Comparison of ENCODE assay signal across 22 cellular contexts in the genomic region with DNA sequence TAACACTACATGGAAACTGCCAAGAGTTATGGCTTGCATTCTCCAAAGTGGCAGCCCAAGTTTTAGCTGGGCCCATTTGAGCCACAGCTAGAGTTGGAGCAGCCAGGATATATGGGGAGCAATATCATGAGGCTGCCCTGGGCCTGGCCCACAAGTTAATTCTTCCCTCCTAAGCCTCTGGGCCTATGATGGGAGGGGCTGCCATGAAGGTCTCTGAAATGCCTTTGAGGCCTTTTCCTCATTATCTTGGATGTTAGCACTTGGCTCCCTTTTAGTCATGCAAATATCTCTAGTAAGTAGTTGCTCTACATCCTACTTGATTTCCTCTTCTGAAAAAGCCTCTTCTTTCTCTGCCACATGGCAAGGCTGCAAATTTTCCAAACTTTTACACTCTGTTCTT.
DNase-seq lines count a peak whose midpoint lies in the region; ATAC-seq and TF ChIP-seq lines count a peak whose summit lies in the region.
"Had no signal": no experiment of that assay in that cellular context is flagged by ENCODE, and none has a peak within 500 bp of the region (broad histone marks: within the 10 kb centered on the region; RNA-seq: fewer than 3 reads in every experiment).

No MANE protein-coding gene starts in this region.

- no peaks in the 10 kb centered on the region for H4K20me1 ChIP-seq in GM23338 (replicated peaks; ENCODE audit: insufficient read depth)
- H4K20me1 ChIP-seq: BLaER1 had no signal

- no peaks in the 10 kb centered on the region for H3K4me1 Mint-ChIP-seq in GM23338
- 0 out of 2 replicates have a peak, but pooled peaks cover 3% of the 10 kb centered on the region for H3K4me1 Mint-ChIP-seq in WTC11
- H3K4me1 Mint-ChIP-seq: CD14-positive monocyte; CD4-positive, alpha-beta memory T cell; CD4-positive, CD25-positive, alpha-beta regulatory T cell; CD8-positive, alpha-beta memory T cell had no signal

- H3K9me2 ChIP-seq in GM23338 (ENCODE audit: insufficient read depth), result peaks cover 28% of the 10 kb centered on the region

- peaks cover 10 to 12% of the 10 kb centered on the region in 2 donors for H3K9me3 ChIP-seq in breast epithelium
- H3K9me3 ChIP-seq: BE2C had no signal

- no peak overlapping the region for H3K4me2 ChIP-seq in GM23338
- H3K4me2 ChIP-seq: BLaER1 had no signal

- H3K4me3 Mint-ChIP-seq in GM23338 (no peak overlapping the region), WTC11 (no peak overlapping the region)
- H3K4me3 Mint-ChIP-seq: CD14-positive monocyte; CD4-positive, alpha-beta memory T cell; CD4-positive, CD25-positive, alpha-beta regulatory T cell; CD8-positive, alpha-beta memory T cell had no signal

- H3K27me3 ChIP-seq in GM23338 (ENCODE audit: insufficient read depth) (no peaks in the 10 kb centered on the region), breast epithelium (no peaks in the 10 kb centered on the region)
- H3K27me3 ChIP-seq: BE2C, BLaER1 had no signal

- H3K4me1 ChIP-seq in GM23338 (ENCODE audit: insufficient read depth) (no peaks in the 10 kb centered on the region), breast epithelium (no peaks in the 10 kb centered on the region)
- H3K4me1 ChIP-seq: BE2C, BLaER1 had no signal

- H3K4me3 ChIP-seq in GM23338 (no peak overlapping the region), foreskin fibroblast (ENCODE audit: low read depth in 1 of 2, low read length in 2 of 2) (no peak overlapping the region), breast epithelium (no peak overlapping the region)
- H3K4me3 ChIP-seq: BLaER1 had no signal

- no peak for ATAC-seq in GM23338
- ATAC-seq in WTC11, result peak; percentile 57
- no peak for ATAC-seq in HG03196 (IDR thresholded peaks at IDR 0.05; ENCODE audit: unreplicated experiment)

- H3K27ac Mint-ChIP-seq in GM23338 (no peak overlapping the region), WTC11 (no peak overlapping the region)
- H3K27ac Mint-ChIP-seq: CD14-positive monocyte; CD4-positive, alpha-beta memory T cell; CD8-positive, alpha-beta memory T cell had no signal

- CTCF ChIA-PET in WTC11 (lab: Charles Lee), result interaction anchor here (1.7 kb wide), 1 partner anchor 10 kb away, joined by 7 read pairs; no protein-coding TSS in a partner anchor

- DNase-seq in GM23338 (ENCODE audit: low spot score) (peak; percentile 21), WTC11 (ENCODE audit: low spot score) (no peak), foreskin fibroblast (no peak), breast epithelium (ENCODE audit: low spot score in 2 of 2) (no peak)
- DNase-seq: 8988T; ACHN; BE2C; C1 segment of cervical spinal cord; CD4-positive, alpha-beta memory T cell; CD4-positive, CD25-positive, alpha-beta regulatory T cell; CD8-positive, alpha-beta memory T cell; COR-L47; DMS 273 treated with DMSO at 0.1 percent for 48 hours; DMS153; DMS53; DMS79; DND-41; EL; GF-D8 had no signal

- H3K79me2 ChIP-seq in GM23338 (replicated peaks; ENCODE audit: insufficient read depth), result no peaks in the 10 kb centered on the region

- H3K9me3 Mint-ChIP-seq in GM23338 (peaks cover 37% of the 10 kb centered on the region), WTC11 (peaks cover 46% of the 10 kb centered on the region)

- no peak overlapping the region for H2AFZ ChIP-seq in GM23338

- TF ChIP-seq CTCF in GM23338 (conservative IDR thresholded peaks at IDR 0.05; ENCODE audit: low read depth in 2 of 2), result no peak
- no peak for TF ChIP-seq CTCF in WTC11 (IDR thresholded peaks at IDR 0.05)
- TF ChIP-seq CTCF in foreskin fibroblast (IDR thresholded peaks at IDR 0.05; ENCODE audit: low read depth, low read length), result no peak
- TF ChIP-seq CTCF in breast epithelium (IDR thresholded peaks at IDR 0.05), result no peak

- peaks cover 31% of the 10 kb centered on the region for H3K36me3 Mint-ChIP-seq in GM23338 (ENCODE audit: low read depth)
- H3K36me3 Mint-ChIP-seq in WTC11, result peaks cover 31% of the 10 kb centered on the region
- H3K36me3 Mint-ChIP-seq: CD14-positive monocyte; CD4-positive, alpha-beta memory T cell; CD4-positive, CD25-positive, alpha-beta regulatory T cell; CD8-positive, alpha-beta memory T cell had no signal

- no peaks in the 10 kb centered on the region for H3F3A ChIP-seq in GM23338 (replicated peaks; ENCODE audit: low read depth)

- POLR2A ChIA-PET in WTC11 (lab: Charles Lee), result no interaction called here

- H3K27me3 Mint-ChIP-seq in GM23338 (ENCODE audit: insufficient read depth, low read depth, poor library complexity) (peaks cover 2% of the 10 kb centered on the region), WTC11 (ENCODE audit: low read depth) (peaks cover 2% of the 10 kb centered on the region; the same call in 1 of the 2 replicates)
- H3K27me3 Mint-ChIP-seq: CD4-positive, CD25-positive, alpha-beta regulatory T cell had no signal

- intact Hi-C loops in breast epithelium (cut with DNase I; ENCODE audit: low total_unique reads), result no loop called here

- no peak overlapping the region for H3K27ac ChIP-seq in GM23338 (ENCODE audit: low read depth)
- H3K27ac ChIP-seq in breast epithelium, result no peak overlapping the region
- H3K27ac ChIP-seq: BLaER1 had no signal

- no peak for TF ChIP-seq POLR2A in breast epithelium (IDR thresholded peaks at IDR 0.05)

- H3K36me3 ChIP-seq in GM23338 (ENCODE audit: insufficient read depth) (0 out of 2 replicates have a peak, but pooled peaks cover 3% of the 10 kb centered on the region), breast epithelium (no peaks in the 10 kb centered on the region)
- H3K36me3 ChIP-seq: BE2C, BLaER1 had no signal

TF ChIP-seq in GM23338, 12 proteins besides CTCF, POLR2A, EP300 and RAD21 (continues in another document):
- TF ChIP-seq ZNF331 (CRISPR knock-in tag; IDR thresholded peaks at IDR 0.05; ENCODE audit: low read depth) (no peak), JUNB (IDR thresholded peaks at IDR 0.05; ENCODE audit: unreplicated experiment) (no peak), ZNF114 (CRISPR knock-in tag; IDR thresholded peaks at IDR 0.05) (no peak), CREB1 (CRISPR knock-in tag; IDR thresholded peaks at IDR 0.05; ENCODE audit: low read depth) (no peak), NANOG (IDR thresholded peaks at IDR 0.05; ENCODE audit: borderline replicate concordance) (no peak)

TF ChIP-seq in WTC11, 78 proteins besides CTCF, POLR2A, EP300 and RAD21:
- TF ChIP-seq ATF1 (CRISPR knock-in tag; IDR thresholded peaks at IDR 0.05), result no peak
